In genomic region chr5:98259595-98259994, GRCh38 we compare ENCODE assay signal across 17 cellular contexts.
"Had no signal": no experiment of that assay in that cellular context is flagged by ENCODE, and none has a peak within 500 bp of the region (broad histone marks: within the 10 kb centered on the region; RNA-seq: fewer than 3 reads in every experiment).

No MANE protein-coding gene starts in this region.

- H3K4me1 ChIP-seq: esophagus squamous epithelium, foreskin keratinocyte, left ventricle myocardium inferior, right atrium auricular region, sigmoid colon, stomach, transverse colon had no signal

- H3K4me3 ChIP-seq: esophagus squamous epithelium, left ventricle myocardium inferior, lung, right atrium auricular region, sigmoid colon, skin epidermis, stomach, thoracic aorta, transverse colon had no signal

- H3K27ac ChIP-seq: esophagus squamous epithelium, foreskin keratinocyte, left ventricle myocardium inferior, right atrium auricular region, sigmoid colon, skin epidermis, stomach, thoracic aorta, transverse colon had no signal

- H3K36me3 ChIP-seq: esophagus squamous epithelium, left ventricle myocardium inferior, right atrium auricular region, sigmoid colon, stomach, thoracic aorta, transverse colon had no signal

- ATAC-seq: effector memory CD8-positive, alpha-beta T cell; foreskin keratinocyte had no signal

- H3K27me3 ChIP-seq: esophagus squamous epithelium, foreskin keratinocyte, right atrium auricular region, sigmoid colon, stomach, transverse colon had no signal

- H3K9me3 ChIP-seq: esophagus squamous epithelium, right atrium auricular region, sigmoid colon, stomach, thoracic aorta, transverse colon had no signal

- DNase-seq: effector memory CD8-positive, alpha-beta T cell; esophagus squamous epithelium; foreskin keratinocyte; immature natural killer cell; left ventricle myocardium inferior; mesenchymal stem cell; naive B cell; sigmoid colon; stimulated activated CD4-positive, alpha-beta T cell treated with anti-CD3 and anti-CD28 coated beads, Interleukin-12 subunit alpha, Interleukin-12 subunit beta, amount 100 ng/mL, for 4 hours; stimulated activated naive CD4-positive, alpha-beta T cell; stomach; substantia nigra; transverse colon had no signal
